Comparison of ENCODE assay signal across 8 cellular contexts in the genomic region with DNA sequence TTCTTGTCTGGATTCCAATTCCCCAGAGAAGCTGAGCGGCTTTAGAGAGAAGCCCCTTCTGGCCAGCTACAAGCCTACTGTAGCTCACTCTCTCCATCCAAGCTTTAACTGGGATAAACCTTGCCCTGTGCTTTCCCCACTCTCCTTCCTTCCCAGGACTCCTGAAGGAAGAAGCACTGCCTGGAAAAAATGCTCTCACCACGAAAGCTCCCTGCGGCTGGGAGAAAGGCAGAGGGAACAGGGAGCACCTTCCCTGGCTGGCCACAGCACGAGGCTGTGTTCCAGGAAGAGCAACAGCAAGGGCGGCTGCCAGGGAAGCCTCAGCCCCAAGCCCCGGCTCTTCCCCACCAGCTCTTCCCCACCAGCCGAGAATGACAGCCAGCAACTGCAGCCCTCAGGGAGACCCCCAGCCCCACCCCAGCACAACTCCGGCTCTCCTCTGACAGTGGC. TPM values are rescaled to one million over a fixed set of nuclear protein-coding genes. Genes with fewer than 3 reads are reported as not detected.
DNase-seq lines count a peak whose midpoint lies in the region; TF ChIP-seq lines count a peak whose summit lies in the region.

No MANE protein-coding gene starts in this region.

- CTCF ChIA-PET in activated naive CD4-positive, alpha-beta T cell treated with anti-CD3 and anti-CD28 coated beads for 36 hours (lab: Charles Lee), result interaction anchor here (0.7 to 9.6 kb wide), 9 partner anchors 11 to 184 kb away, joined by 3 to 112 read pairs (median 5); no protein-coding TSS in a partner anchor

- no peak for DNase-seq in activated naive CD4-positive, alpha-beta T cell treated with anti-CD3 and anti-CD28 coated beads for 36 hours
- DNase-seq in activated naive CD4-positive, alpha-beta T cell treated with anti-CD3 and anti-CD28 coated beads, Interleukin-2, amount 50 U/mL, for 16 hours, result no peak
- peak in 1 of 2 donors; percentile 54 for DNase-seq in tibial nerve (ENCODE audit: low spot score in 2 of 2)
- no peak for DNase-seq in NCI-H1105 treated with DMSO at 0.1 percent for 48 hours (lab: John Stamatoyannopoulos, UW)
- no peak for DNase-seq in inferior parietal cortex (ENCODE audit: extremely low spot score)
- DNase-seq in putamen (ENCODE audit: low spot score), result no peak

- H3K27me3 ChIP-seq in liver (ENCODE audit: control insufficient read depth in 4 of 4, insufficient read depth in 4 of 4, low read length in 3 of 4) (no peaks in the 10 kb centered on the region), tibial nerve (no peaks in the 10 kb centered on the region)

- intact Hi-C loops in activated naive CD4-positive, alpha-beta T cell treated with anti-CD3 and anti-CD28 coated beads for 36 hours (cut with micrococcal nuclease), result loop anchor here (1.0 to 5.0 kb wide), 3 partner anchors 14 to 262 kb away; partner anchors contain the start of genes BBOF1 and ENTPD5

- peak overlapping the region; percentile 89 to 94 for H3K27ac ChIP-seq in liver (ENCODE audit: low read depth in 1 of 2, low read length in 2 of 2)
- peak overlapping the region; percentile 60 to 99 (median 98) for H3K27ac ChIP-seq in tibial nerve

- TF ChIP-seq EP300 in tibial nerve (IDR thresholded peaks at IDR 0.05), result peak in 1 of 2 donors; percentile 64

- peak overlapping the region; percentile 91 for H3K4me3 Mint-ChIP-seq in activated naive CD4-positive, alpha-beta T cell treated with anti-CD3 and anti-CD28 coated beads for 36 hours
- H3K4me3 Mint-ChIP-seq in brain, result peak overlapping the region; percentile 19 to 88 (median 75)

- H3K4me1 Mint-ChIP-seq in activated naive CD4-positive, alpha-beta T cell treated with anti-CD3 and anti-CD28 coated beads for 36 hours (ENCODE audit: low read depth), result peaks cover 81% of the 10 kb centered on the region
- peaks cover 88% of the 10 kb centered on the region for H3K4me1 Mint-ChIP-seq in brain

- peaks cover 0 to 3% (median 0%) of the 10 kb centered on the region in 4 donors for H3K36me3 ChIP-seq in liver (ENCODE audit: control insufficient read depth in 4 of 4, insufficient read depth in 3 of 4, low read depth in 1 of 4, low read length in 3 of 4)
- H3K36me3 ChIP-seq in tibial nerve, result no peaks in the 10 kb centered on the region

- H3K9me3 ChIP-seq in liver (ENCODE audit: control insufficient read depth in 4 of 4, low read length in 3 of 4), result no peaks in the 10 kb centered on the region
- no peaks in the 10 kb centered on the region for H3K9me3 ChIP-seq in tibial nerve

- H3K36me3 Mint-ChIP-seq in activated naive CD4-positive, alpha-beta T cell treated with anti-CD3 and anti-CD28 coated beads for 36 hours (ENCODE audit: low read depth), result peaks cover 24% of the 10 kb centered on the region
- no peaks in the 10 kb centered on the region for H3K36me3 Mint-ChIP-seq in brain

- no peak for TF ChIP-seq CTCF in brain (conservative IDR thresholded peaks at IDR 0.05)
- no peak for TF ChIP-seq CTCF in liver (IDR thresholded peaks at IDR 0.05; ENCODE audit: low read depth, low read length, missing input control)
- no peak for TF ChIP-seq CTCF in tibial nerve (IDR thresholded peaks at IDR 0.05)

- H3K9me3 Mint-ChIP-seq in activated naive CD4-positive, alpha-beta T cell treated with anti-CD3 and anti-CD28 coated beads for 36 hours, result no peaks in the 10 kb centered on the region
- H3K9me3 Mint-ChIP-seq in brain, result no peaks in the 10 kb centered on the region

- TF ChIP-seq POLR2A in tibial nerve (IDR thresholded peaks at IDR 0.05), result no peak

- WGBS in liver, result 19% methylated on average over 8 of the region's 8 CpGs
- 10 to 12% methylated on average over 6 to 8 of the region's 8 CpGs for WGBS in tibial nerve, 2 donors

- H3K9ac ChIP-seq in liver (ENCODE audit: low read depth in 1 of 2, low read length in 2 of 2), result peak overlapping the region in 1 of 2 donors; percentile 16

- peak in 1 of 2 donors; percentile 29 for TF ChIP-seq RAD21 in liver (IDR thresholded peaks at IDR 0.05)

- H3K4me1 ChIP-seq in liver (ENCODE audit: control insufficient read depth in 4 of 4, insufficient read depth in 4 of 4, low read length in 3 of 4) (peaks cover 53 to 83% (median 69%) of the 10 kb centered on the region in 4 donors), tibial nerve (peaks cover 0 to 91% (median 88%) of the 10 kb centered on the region in 4 donors)

- H3K4me3 ChIP-seq in liver (ENCODE audit: low read depth in 1 of 3, low read length in 3 of 3) (no peak overlapping the region), tibial nerve (peak overlapping the region; percentile 6 to 36 (median 22))

- H3K27ac Mint-ChIP-seq in activated naive CD4-positive, alpha-beta T cell treated with anti-CD3 and anti-CD28 coated beads for 36 hours, result peak overlapping the region; percentile 95
- peak overlapping the region; percentile 58 to 98 (median 80) for H3K27ac Mint-ChIP-seq in brain

- H3K27me3 Mint-ChIP-seq in activated naive CD4-positive, alpha-beta T cell treated with anti-CD3 and anti-CD28 coated beads for 36 hours (ENCODE audit: low read depth), result no peaks in the 10 kb centered on the region
- peaks cover 2% of the 10 kb centered on the region for H3K27me3 Mint-ChIP-seq in brain

TF ChIP-seq in liver, 16 proteins besides CTCF, POLR2A, EP300 and RAD21:
- TF ChIP-seq EGR1 (IDR thresholded peaks at IDR 0.05; ENCODE audit: low read depth in 2 of 2) (no peak), JUND (IDR thresholded peaks at IDR 0.05) (no peak), ATF3 (IDR thresholded peaks at IDR 0.05) (no peak), TAF1 (conservative IDR thresholded peaks at IDR 0.05) (no peak), YY1 (IDR thresholded peaks at IDR 0.05) (no peak)
- TF ChIP-seq, protein P1, sequence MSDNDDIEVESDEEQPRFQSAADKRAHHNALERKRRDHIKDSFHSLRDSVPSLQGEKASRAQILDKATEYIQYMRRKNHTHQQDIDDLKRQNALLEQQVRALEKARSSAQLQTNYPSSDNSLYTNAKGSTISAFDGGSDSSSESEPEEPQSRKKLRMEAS (IDR thresholded peaks at IDR 0.05), result peak; percentile 73
- TF ChIP-seq, protein P2, sequence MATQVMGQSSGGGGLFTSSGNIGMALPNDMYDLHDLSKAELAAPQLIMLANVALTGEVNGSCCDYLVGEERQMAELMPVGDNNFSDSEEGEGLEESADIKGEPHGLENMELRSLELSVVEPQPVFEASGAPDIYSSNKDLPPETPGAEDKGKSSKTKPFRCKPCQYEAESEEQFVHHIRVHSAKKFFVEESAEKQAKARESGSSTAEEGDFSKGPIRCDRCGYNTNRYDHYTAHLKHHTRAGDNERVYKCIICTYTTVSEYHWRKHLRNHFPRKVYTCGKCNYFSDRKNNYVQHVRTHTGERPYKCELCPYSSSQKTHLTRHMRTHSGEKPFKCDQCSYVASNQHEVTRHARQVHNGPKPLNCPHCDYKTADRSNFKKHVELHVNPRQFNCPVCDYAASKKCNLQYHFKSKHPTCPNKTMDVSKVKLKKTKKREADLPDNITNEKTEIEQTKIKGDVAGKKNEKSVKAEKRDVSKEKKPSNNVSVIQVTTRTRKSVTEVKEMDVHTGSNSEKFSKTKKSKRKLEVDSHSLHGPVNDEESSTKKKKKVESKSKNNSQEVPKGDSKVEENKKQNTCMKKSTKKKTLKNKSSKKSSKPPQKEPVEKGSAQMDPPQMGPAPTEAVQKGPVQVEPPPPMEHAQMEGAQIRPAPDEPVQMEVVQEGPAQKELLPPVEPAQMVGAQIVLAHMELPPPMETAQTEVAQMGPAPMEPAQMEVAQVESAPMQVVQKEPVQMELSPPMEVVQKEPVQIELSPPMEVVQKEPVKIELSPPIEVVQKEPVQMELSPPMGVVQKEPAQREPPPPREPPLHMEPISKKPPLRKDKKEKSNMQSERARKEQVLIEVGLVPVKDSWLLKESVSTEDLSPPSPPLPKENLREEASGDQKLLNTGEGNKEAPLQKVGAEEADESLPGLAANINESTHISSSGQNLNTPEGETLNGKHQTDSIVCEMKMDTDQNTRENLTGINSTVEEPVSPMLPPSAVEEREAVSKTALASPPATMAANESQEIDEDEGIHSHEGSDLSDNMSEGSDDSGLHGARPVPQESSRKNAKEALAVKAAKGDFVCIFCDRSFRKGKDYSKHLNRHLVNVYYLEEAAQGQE (IDR thresholded peaks at IDR 0.05), result no peak

RNA-seq across cellular contexts. Expression of gene PNMA1, which starts 40.8 kb away (rescaled TPM):
- total RNA-seq in activated naive CD4-positive, alpha-beta T cell treated with anti-CD3 and anti-CD28 coated beads for 36 hours, result 10 to 100 TPM; 18.5 to 19.2 TPM
- polyA plus RNA-seq in brain (ENCODE audit: insufficient read depth, low read depth, low replicate concordance) (135 TPM), liver (1 to 10 TPM; 2.8 to 4.0 TPM)
- total RNA-seq in liver (10 to 100 TPM in 1 of 2 donors, 1 to 10 TPM in 1; 2.3 to 10.4 TPM), tibial nerve (10 to 100 TPM; 21.2 to 43.5 (median 34.2) TPM)

Comparison
In these comparisons a context has a peak if more than half of its experiments do, and no peak if none do; other contexts are left out.
1. H3K4me3 ChIP-seq: peak in tibial nerve (4 of 4); none in liver (0 of 3).